In genomic region chr7:16028103-16028502, GRCh38 we compare ENCODE assay signal across 14 cellular contexts.
A peak's percentile ranks its signal among the peaks of the same experiment; 100 is the strongest.
DNase-seq lines count a peak whose midpoint lies in the region; ATAC-seq, FAIRE-seq and TF ChIP-seq lines count a peak whose summit lies in the region.
"Had no signal": no experiment of that assay in that cellular context is flagged by ENCODE, and none has a peak within 500 bp of the region (broad histone marks: within the 10 kb centered on the region; RNA-seq: fewer than 3 reads in every experiment).

No MANE protein-coding gene starts in this region.

- H3K9me3 ChIP-seq in heart right ventricle, result no peaks in the 10 kb centered on the region
- no peaks in the 10 kb centered on the region for H3K9me3 ChIP-seq in gastrocnemius medialis

- peaks cover 0 to 68% (median 38%) of the 10 kb centered on the region in 9 donors for H3K4me1 ChIP-seq in heart right ventricle
- peaks cover 27 to 30% of the 10 kb centered on the region in 2 donors for H3K4me1 ChIP-seq in gastrocnemius medialis

- TF ChIP-seq CTCF in astrocyte of the spinal cord (IDR thresholded peaks at IDR 0.05; ENCODE audit: low read depth, low read length) (no peak), heart right ventricle (IDR thresholded peaks at IDR 0.05) (no peak), gastrocnemius medialis (IDR thresholded peaks at IDR 0.05 in 4 of 5, conservative IDR thresholded peaks at IDR 0.05 in 1 of 5) (no peak), progenitor cell of endocrine pancreas (IDR thresholded peaks at IDR 0.05; ENCODE audit: unreplicated experiment) (no peak)

- H3K4me1 Mint-ChIP-seq in progenitor cell of endocrine pancreas (ENCODE audit: low read depth), result no peaks in the 10 kb centered on the region

- peak; percentile 98 for FAIRE-seq in H54 (lab: Jason Lieb, UNC)
- FAIRE-seq: urothelium cell line had no signal

- no peak overlapping the region for H3K27ac Mint-ChIP-seq in progenitor cell of endocrine pancreas
- H3K27ac Mint-ChIP-seq: T-helper 1 cell treated with Interleukin-12 subunit alpha and Interleukin-12 subunit beta and Interleukin-4 antibody, amounts not matched to agents 30 μg/mL and 1 μg/mL, for 36 hours had no signal

- H3K4me3 Mint-ChIP-seq in progenitor cell of endocrine pancreas (ENCODE audit: low read depth), result no peak overlapping the region
- H3K4me3 Mint-ChIP-seq: T-helper 1 cell treated with Interleukin-12 subunit alpha and Interleukin-12 subunit beta and Interleukin-4 antibody, amounts not matched to agents 30 μg/mL and 1 μg/mL, for 36 hours had no signal

- TF ChIP-seq POLR2A in H54 (IDR thresholded peaks at IDR 0.05; ENCODE audit: low read depth, low read length) (no peak), gastrocnemius medialis (IDR thresholded peaks at IDR 0.05) (no peak)

- WGBS in heart right ventricle, 2 donors, result 53 to 64% methylated on average over 2 of the region's 2 CpGs

- H3K36me3 ChIP-seq in heart right ventricle (no peaks in the 10 kb centered on the region), gastrocnemius medialis (no peaks in the 10 kb centered on the region)

- H3K27me3 Mint-ChIP-seq in progenitor cell of endocrine pancreas, result no peaks in the 10 kb centered on the region

- H3K27me3 ChIP-seq in heart right ventricle (no peaks in the 10 kb centered on the region), gastrocnemius medialis (no peaks in the 10 kb centered on the region)

- intact Hi-C loops in heart right ventricle (cut with DNase I) (no loop called here), gastrocnemius medialis (cut with DNase I; ENCODE audit: low total_unique reads) (no loop called here), posterior cingulate gyrus (cut with DNase I) (no loop called here)

- ATAC-seq in heart right ventricle (peak in 4 of 8 donors; percentile 16 to 59 (median 28)), gastrocnemius medialis (peak in 1 of 2 donors; percentile 49)

- DNase-seq in H54 (ENCODE audit: insufficient read length, low spot score), result peak; percentile 9
- peak; percentile 72 for DNase-seq in astrocyte of the spinal cord (ENCODE audit: low read depth, low spot score)
- no peak for DNase-seq in heart right ventricle
- DNase-seq in gastrocnemius medialis, result no peak
- DNase-seq in NCI-H2171 (lab: John Stamatoyannopoulos, UW), result no peak
- no peak for DNase-seq in posterior cingulate gyrus
- DNase-seq in ureter (ENCODE audit: low spot score), result no peak
- DNase-seq in progenitor cell of endocrine pancreas (ENCODE audit: low spot score, unreplicated experiment), result no peak
- DNase-seq: caudate nucleus, MM.1S, NCI-H526 treated with DMSO at 0.1 percent for 48 hours, nucleus accumbens had no signal

- H3K27ac ChIP-seq in heart right ventricle (peak overlapping the region in 9 of 10 donors; percentile 2 to 84 (median 66)), gastrocnemius medialis (peak overlapping the region in 3 of 4 donors; percentile 29 to 53 (median 52))

- no peaks in the 10 kb centered on the region for H3K9me3 Mint-ChIP-seq in progenitor cell of endocrine pancreas (ENCODE audit: low read depth)
- H3K9me3 Mint-ChIP-seq: T-helper 1 cell treated with Interleukin-12 subunit alpha and Interleukin-12 subunit beta and Interleukin-4 antibody, amounts not matched to agents 30 μg/mL and 1 μg/mL, for 36 hours had no signal

- no peaks in the 10 kb centered on the region for H3K36me3 Mint-ChIP-seq in progenitor cell of endocrine pancreas (ENCODE audit: insufficient read depth)

- in situ Hi-C loops in astrocyte of the spinal cord (cut with HindIII; ENCODE audit: low sequenced_read_pairs) (no loop called here), gastrocnemius medialis (cut with MboI; ENCODE audit: low sequenced_read_pairs in 4 of 4) (no loop called here)

- no peak overlapping the region for H3K4me3 ChIP-seq in astrocyte of the spinal cord (ENCODE audit: low read depth, low read length)
- no peak overlapping the region for H3K4me3 ChIP-seq in heart right ventricle
- no peak overlapping the region for H3K4me3 ChIP-seq in gastrocnemius medialis

Comparison
In these comparisons a context has a peak if more than half of its experiments do, and no peak if none do; other contexts are left out.
1. DNase-seq: peak in H54 (single experiment) and astrocyte of the spinal cord (single experiment); none in heart right ventricle (0 of 2), gastrocnemius medialis (0 of 2), NCI-H2171 (single experiment), posterior cingulate gyrus (0 of 10), ureter (single experiment) and progenitor cell of endocrine pancreas (single experiment).